In the genomic region with DNA sequence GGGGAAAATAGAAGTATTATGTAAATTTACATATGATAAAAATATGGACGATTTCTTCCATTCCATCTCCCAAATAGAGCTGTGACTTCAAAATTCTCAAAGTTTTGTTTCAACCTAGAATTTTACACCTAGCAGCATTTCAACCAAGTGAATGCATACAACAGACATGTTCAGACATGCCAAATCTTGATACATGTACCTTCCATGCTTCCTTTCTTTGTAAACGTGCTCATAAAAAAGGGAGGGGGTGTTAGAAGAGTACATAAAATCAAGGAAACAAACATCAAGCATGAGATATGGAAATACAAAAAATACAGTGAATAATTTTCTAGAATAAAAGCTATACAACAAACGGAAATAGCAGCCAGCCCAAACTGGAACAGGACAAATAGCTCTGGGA, we compare ENCODE assay signal across 25 cellular contexts.
"Had no signal": no experiment of that assay in that cellular context is flagged by ENCODE, and none has a peak within 500 bp of the region (broad histone marks: within the 10 kb centered on the region; RNA-seq: fewer than 3 reads in every experiment).

No MANE protein-coding gene starts in this region.

- H3K9ac ChIP-seq: neural progenitor cell, parathyroid adenoma had no signal

- H3K4me1 Mint-ChIP-seq: nephron; neural progenitor cell; stimulated activated memory B cell treated with anti-CD40 and anti-IgM and Interleukin-4, amounts not matched to agents 10 μg/mL and 1 μg/mL and 100 μg/mL, for 72 hours had no signal

- H3K36me3 ChIP-seq: gastrocnemius medialis, left lung, neural progenitor cell, right atrium auricular region, sigmoid colon, spleen, thoracic aorta, tibial nerve, upper lobe of left lung had no signal

- H3K4me2 ChIP-seq: neural progenitor cell had no signal

- H2AFZ ChIP-seq: neural progenitor cell, parathyroid adenoma had no signal

- H3K9me3 Mint-ChIP-seq: nephron; stimulated activated naive CD8-positive, alpha-beta T cell treated with anti-CD3 and anti-CD28 coated beads, Interleukin-15, Interleukin-2, amounts not matched to agents 100 ng/mL and 50 ng/mL, for 24 hours had no signal

- H3K79me2 ChIP-seq: parathyroid adenoma had no signal

- ATAC-seq: gastrocnemius medialis; left cardiac atrium; left lung; naive thymus-derived CD4-positive, alpha-beta T cell; stimulated activated memory B cell treated with anti-CD40 and anti-IgM and Interleukin-4, amounts not matched to agents 10 μg/mL and 1 μg/mL and 100 μg/mL, for 72 hours had no signal

- H3K27me3 ChIP-seq: gastrocnemius medialis, left lung, neural progenitor cell, right atrium auricular region, sigmoid colon, spleen, tibial nerve, upper lobe of left lung had no signal

- H3K27ac Mint-ChIP-seq: naive thymus-derived CD4-positive, alpha-beta T cell; nephron; neural progenitor cell; progenitor cell of endocrine pancreas; stimulated activated memory B cell treated with anti-CD40 and anti-IgM and Interleukin-4, amounts not matched to agents 10 μg/mL and 1 μg/mL and 100 μg/mL, for 72 hours; stimulated activated naive CD8-positive, alpha-beta T cell treated with anti-CD3 and anti-CD28 coated beads, Interleukin-15, Interleukin-2, amounts not matched to agents 100 ng/mL and 50 ng/mL, for 24 hours had no signal

- H3K4me3 ChIP-seq: coronary artery, gastrocnemius medialis, left lung, neural progenitor cell, right atrium auricular region, sigmoid colon, spleen, thoracic aorta, tibial nerve, upper lobe of left lung had no signal

- DNase-seq: dermis blood vessel endothelial cell; effector memory CD4-positive, alpha-beta T cell; gastrocnemius medialis; head of caudate nucleus; left cardiac atrium; left lung; mesendoderm; midbrain; naive thymus-derived CD4-positive, alpha-beta T cell; sigmoid colon; spleen; stimulated activated CD4-positive, alpha-beta T cell treated with anti-CD3 and anti-CD28 coated beads, Interleukin-4, amount 100 ng/mL, for 4 hours; upper lobe of left lung had no signal

- H3K4me1 ChIP-seq: gastrocnemius medialis, left lung, neural progenitor cell, parathyroid adenoma, right atrium auricular region, sigmoid colon, spleen, tibial nerve, upper lobe of left lung had no signal

- H3K27me3 Mint-ChIP-seq: naive thymus-derived CD4-positive, alpha-beta T cell; progenitor cell of endocrine pancreas; stimulated activated memory B cell treated with anti-CD40 and anti-IgM and Interleukin-4, amounts not matched to agents 10 μg/mL and 1 μg/mL and 100 μg/mL, for 72 hours; stimulated activated naive CD8-positive, alpha-beta T cell treated with anti-CD3 and anti-CD28 coated beads, Interleukin-15, Interleukin-2, amounts not matched to agents 100 ng/mL and 50 ng/mL, for 24 hours had no signal

- FAIRE-seq: endothelial cell of umbilical vein, urothelium cell line had no signal

- H3K9me3 ChIP-seq: gastrocnemius medialis, right atrium auricular region, sigmoid colon, spleen, thoracic aorta, tibial nerve, upper lobe of left lung had no signal

- H3K36me3 Mint-ChIP-seq: naive thymus-derived CD4-positive, alpha-beta T cell; stimulated activated memory B cell treated with anti-CD40 and anti-IgM and Interleukin-4, amounts not matched to agents 10 μg/mL and 1 μg/mL and 100 μg/mL, for 72 hours had no signal

- H3K4me3 Mint-ChIP-seq: naive thymus-derived CD4-positive, alpha-beta T cell; nephron; neural progenitor cell; stimulated activated memory B cell treated with anti-CD40 and anti-IgM and Interleukin-4, amounts not matched to agents 10 μg/mL and 1 μg/mL and 100 μg/mL, for 72 hours; stimulated activated naive CD8-positive, alpha-beta T cell treated with anti-CD3 and anti-CD28 coated beads, Interleukin-15, Interleukin-2, amounts not matched to agents 100 ng/mL and 50 ng/mL, for 24 hours had no signal

- H3K27ac ChIP-seq: coronary artery, gastrocnemius medialis, left lung, neural progenitor cell, parathyroid adenoma, right atrium auricular region, sigmoid colon, spleen, thoracic aorta, tibial nerve, upper lobe of left lung had no signal
